ENCODE assay signal across 13 cellular contexts in the genomic region with DNA sequence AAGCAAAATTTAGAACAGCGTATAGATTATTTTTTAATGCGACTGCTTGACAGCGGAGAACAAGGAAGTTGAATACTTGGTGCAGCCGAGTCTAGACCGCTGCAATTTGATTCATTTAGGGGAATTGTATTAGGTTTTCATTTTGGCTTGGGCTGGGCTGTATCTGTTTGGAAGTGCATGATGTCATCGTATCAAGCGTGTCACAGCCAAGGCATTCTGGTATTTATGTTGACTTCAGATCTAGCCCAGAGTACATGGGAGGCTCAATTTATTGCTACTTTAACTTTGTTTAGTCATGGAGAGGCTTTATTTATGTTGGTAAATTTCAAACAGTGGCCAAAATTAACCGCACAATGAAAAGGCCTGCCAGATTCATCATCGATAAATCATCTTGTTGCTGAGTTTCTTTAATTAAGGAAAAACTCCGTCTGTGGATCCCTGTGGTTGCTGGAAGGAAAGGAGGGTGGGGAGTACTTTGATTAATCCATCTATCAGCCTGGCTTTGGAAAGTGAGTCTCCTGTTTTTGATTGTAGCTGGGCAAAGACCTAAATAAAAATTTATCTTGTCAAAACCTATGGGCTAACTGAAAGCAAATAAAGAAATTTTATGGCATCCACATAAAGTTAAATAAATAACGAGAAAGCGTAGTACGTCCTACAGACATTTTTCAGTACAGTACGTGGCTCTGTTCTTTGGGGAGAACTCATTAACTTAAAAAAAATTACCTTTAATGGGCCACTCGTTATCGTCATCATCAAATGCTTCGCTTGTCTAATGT.
DNase-seq lines count a peak whose midpoint lies in the region; ATAC-seq and TF ChIP-seq lines count a peak whose summit lies in the region.
"Had no signal": no experiment of that assay in that cellular context is flagged by ENCODE, and none has a peak within 500 bp of the region (broad histone marks: within the 10 kb centered on the region; RNA-seq: fewer than 3 reads in every experiment).

No MANE protein-coding gene starts in this region.

- no peaks in the 10 kb centered on the region for H4K20me1 ChIP-seq in IMR-90 (ENCODE audit: insufficient read depth, low read length)

- dilution Hi-C loops in IMR-90 (cut with HindIII; ENCODE audit: low sequenced_read_pairs, unreplicated experiment), result no loop called here

- no peak overlapping the region for H2BK120ac ChIP-seq in IMR-90 (ENCODE audit: low read depth, low read length)

- H3K79me1 ChIP-seq in IMR-90 (ENCODE audit: low read depth in 1 of 2, low read length in 2 of 2), result no peaks in the 10 kb centered on the region

- no peak overlapping the region for H2AK5ac ChIP-seq in IMR-90 (ENCODE audit: low read depth, low read length)

- intact Hi-C loops in IMR-90 (cut with micrococcal nuclease), result loop anchor here (2.0 to 5.0 kb wide), 3 partner anchors 46 to 914 kb away; no protein-coding TSS in a partner anchor

- H2BK20ac ChIP-seq in IMR-90 (ENCODE audit: low read depth, low read length), result no peak overlapping the region

- H3K23ac ChIP-seq in IMR-90 (ENCODE audit: low read depth, low read length), result no peak overlapping the region

- no peak overlapping the region for H3K27ac ChIP-seq in IMR-90 (ENCODE audit: insufficient read depth, low read length)
- H3K27ac ChIP-seq in muscle layer of duodenum (ENCODE audit: low read length), result peak overlapping the region; percentile 4
- H3K27ac ChIP-seq: heart right ventricle, tibial artery had no signal

- no peak for TF ChIP-seq CTCF in AG04449 (IDR thresholded peaks at IDR 0.05; ENCODE audit: insufficient read depth, low read length, missing control alignments)
- TF ChIP-seq CTCF in IMR-90 (conservative IDR thresholded peaks at IDR 0.05; ENCODE audit: low read depth, low read length), result no peak

- H3K27me3 ChIP-seq in IMR-90 (ENCODE audit: control insufficient read depth, insufficient read depth, low read length) (peaks cover 4% of the 10 kb centered on the region), muscle layer of duodenum (ENCODE audit: low read depth, low read length) (no peaks in the 10 kb centered on the region)
- H3K27me3 ChIP-seq: tibial artery had no signal

- H3K9me3 ChIP-seq in IMR-90 (ENCODE audit: control insufficient read depth, insufficient read depth, low read length) (no peaks in the 10 kb centered on the region), muscle layer of duodenum (ENCODE audit: control insufficient read depth in 1 of 2, low read length in 2 of 2) (peaks cover 0 to under 1% of the 10 kb centered on the region in 2 donors)

- H4K8ac ChIP-seq in IMR-90 (ENCODE audit: low read depth in 2 of 2, low read length in 2 of 2), result no peak overlapping the region

- H3K4me3 ChIP-seq in AG04449 (ENCODE audit: low read depth, low read length) (no peak overlapping the region), IMR-90 (ENCODE audit: insufficient read depth, low read depth, low read length) (no peak overlapping the region), muscle layer of duodenum (ENCODE audit: low read depth in 1 of 2, low read length in 2 of 2) (peak overlapping the region; percentile 14 to 34)

- no peaks in the 10 kb centered on the region for H3K36me3 ChIP-seq in IMR-90 (ENCODE audit: control insufficient read depth, insufficient read depth, low read length)
- no peaks in the 10 kb centered on the region for H3K36me3 ChIP-seq in muscle layer of duodenum (ENCODE audit: control insufficient read depth in 1 of 2, insufficient read depth in 2 of 2, low read length in 2 of 2)
- H3K36me3 ChIP-seq: heart right ventricle, tibial artery had no signal

- WGBS in IMR-90 (ENCODE audit: extremely low coverage in 2 of 2, insufficient read length in 1 of 2), 2 experiments, result 24% methylated on average over 10 of the region's 17 CpGs; no CpG with 5 or more reads in 1 of the 2 experiments

- in situ Hi-C loops in IMR-90 (cut with MboI; ENCODE audit: low sequenced_read_pairs), result no loop called here

- TF ChIP-seq POLR2A in IMR-90 (IDR thresholded peaks at IDR 0.05; ENCODE audit: low read depth, low read length), result no peak

- peak; percentile 77 for DNase-seq in AG04449 (ENCODE audit: low read depth, low spot score)
- DNase-seq in IMR-90, result peak; percentile 93
- peak; percentile 14 for DNase-seq in cerebellum (ENCODE audit: low spot score)
- no peak for DNase-seq in NCI-H187 treated with DMSO at 0.1 percent for 48 hours (lab: John Stamatoyannopoulos, UW)
- no peak for DNase-seq in amygdala (lab: John Stamatoyannopoulos, UW)
- no peak for DNase-seq in activated CD4-positive, CD25-positive, alpha-beta regulatory T cell (lab: John Stamatoyannopoulos, UW)
- DNase-seq in NCI-H1092 treated with DMSO at 0.1 percent for 48 hours (lab: John Stamatoyannopoulos, UW), result no peak
- DNase-seq: activated CD8-positive, alpha-beta memory T cell treated with anti-CD3 and anti-CD28 coated beads, Interleukin-2, amount 50 U/mL, for 48 hours; central memory CD4-positive, alpha-beta T cell; heart right ventricle; NCI-H345; tibial artery had no signal

- no peak overlapping the region for H3K56ac ChIP-seq in IMR-90 (ENCODE audit: extremely low read depth, insufficient read depth, low read length)

- no peak overlapping the region for H4K5ac ChIP-seq in IMR-90 (ENCODE audit: low read depth, low read length)

- no peak overlapping the region for H3K9ac ChIP-seq in IMR-90 (ENCODE audit: low read depth, low read length)

- no peak for TF ChIP-seq RAD21 in IMR-90 (IDR thresholded peaks at IDR 0.05; ENCODE audit: low read length)

- POLR2A ChIA-PET in AG04449 (lab: Yijun Ruan, JAX) (no interaction called here), IMR-90 (lab: Charles Lee; ENCODE audit: unreplicated experiment) (no interaction called here)

- H3K9me1 ChIP-seq in IMR-90 (ENCODE audit: insufficient read depth, low read length), result peaks cover 2% of the 10 kb centered on the region; the same call in 1 of the 2 replicates

- no peak overlapping the region for H4K91ac ChIP-seq in IMR-90 (ENCODE audit: insufficient read depth, low read depth, low read length)

- no TSS peak for BruUV-seq in IMR-90 (replicated peaks; lab: Mats Ljungman, UMichigan)

- H2AK9ac ChIP-seq in IMR-90 (replicated peaks; ENCODE audit: low read depth, low read length, poor library complexity), result no peak overlapping the region

- H3K4me1 ChIP-seq in IMR-90 (ENCODE audit: control insufficient read depth, insufficient read depth, low read length) (peaks cover 20% of the 10 kb centered on the region), muscle layer of duodenum (ENCODE audit: control insufficient read depth in 1 of 2, insufficient read depth in 2 of 2, low read length in 2 of 2) (peaks cover 6 to 13% of the 10 kb centered on the region in 2 donors)
- H3K4me1 ChIP-seq: heart right ventricle had no signal

- H3K14ac ChIP-seq in IMR-90 (replicated peaks; ENCODE audit: low read depth, low read length), result no peak overlapping the region

- no peak overlapping the region for H2AFZ ChIP-seq in IMR-90 (replicated peaks; ENCODE audit: low read length, poor library complexity)

- H3K18ac ChIP-seq in IMR-90 (ENCODE audit: low read depth, low read length), result no peak overlapping the region

- CTCF ChIA-PET in AG04449 (lab: Yijun Ruan, JAX) (no interaction called here), IMR-90 (lab: Yijun Ruan, JAX) (no interaction called here)

- ATAC-seq in IMR-90 (ENCODE audit: low read depth), result peak; percentile 91

- no peak overlapping the region for H2BK15ac ChIP-seq in IMR-90 (ENCODE audit: low read depth, low read length)

- no peak overlapping the region for H3K4ac ChIP-seq in IMR-90 (ENCODE audit: low read depth, low read length)

- peak overlapping the region; percentile 77 for H3K4me2 ChIP-seq in IMR-90 (ENCODE audit: low read depth, low read length)

- peak overlapping the region; percentile 18 for H2BK5ac ChIP-seq in IMR-90 (ENCODE audit: low read depth, low read length, poor library complexity, severe bottlenecking)

TF ChIP-seq in IMR-90, 13 proteins besides CTCF, POLR2A, EP300 and RAD21:
- TF ChIP-seq NFE2L2 (IDR thresholded peaks at IDR 0.05; ENCODE audit: low read depth, low read length) (no peak), CEBPB (IDR thresholded peaks at IDR 0.05; ENCODE audit: low read depth, low read length) (no peak; the same call in 1 of the 2 replicates), RCOR1 (IDR thresholded peaks at IDR 0.05; ENCODE audit: insufficient replicate concordance, low read length) (no peak), SMC3 (IDR thresholded peaks at IDR 0.05; ENCODE audit: low read depth, low read length) (no peak), CHD1 (IDR thresholded peaks at IDR 0.05; ENCODE audit: low read depth, low read length) (no peak), FOS (IDR thresholded peaks at IDR 0.05; ENCODE audit: low read depth, low read length) (no peak), MAZ (IDR thresholded peaks at IDR 0.05; ENCODE audit: borderline replicate concordance, low read depth, low read length) (no peak), RFX5 (IDR thresholded peaks at IDR 0.05; ENCODE audit: low read depth, low read length) (no peak), MXI1 (IDR thresholded peaks at IDR 0.05; ENCODE audit: borderline replicate concordance, low read depth, low read length) (no peak), USF2 (IDR thresholded peaks at IDR 0.05; ENCODE audit: low read depth, low read length) (no peak), BHLHE40 (IDR thresholded peaks at IDR 0.05; ENCODE audit: low read depth, low read length) (no peak; the same call in 1 of the 2 replicates), MAFK (IDR thresholded peaks at IDR 0.05; ENCODE audit: low read depth, low read length) (no peak)
- TF ChIP-seq, protein P1, sequence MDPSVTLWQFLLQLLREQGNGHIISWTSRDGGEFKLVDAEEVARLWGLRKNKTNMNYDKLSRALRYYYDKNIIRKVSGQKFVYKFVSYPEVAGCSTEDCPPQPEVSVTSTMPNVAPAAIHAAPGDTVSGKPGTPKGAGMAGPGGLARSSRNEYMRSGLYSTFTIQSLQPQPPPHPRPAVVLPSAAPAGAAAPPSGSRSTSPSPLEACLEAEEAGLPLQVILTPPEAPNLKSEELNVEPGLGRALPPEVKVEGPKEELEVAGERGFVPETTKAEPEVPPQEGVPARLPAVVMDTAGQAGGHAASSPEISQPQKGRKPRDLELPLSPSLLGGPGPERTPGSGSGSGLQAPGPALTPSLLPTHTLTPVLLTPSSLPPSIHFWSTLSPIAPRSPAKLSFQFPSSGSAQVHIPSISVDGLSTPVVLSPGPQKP (IDR thresholded peaks at IDR 0.05; ENCODE audit: borderline replicate concordance, low read depth, low read length), result no peak

Comparison
In these comparisons a context has a peak if more than half of its experiments do, and no peak if none do; other contexts are left out.
1. DNase-seq: peak in AG04449 (single experiment), IMR-90 (single experiment) and cerebellum (single experiment); none in NCI-H187 treated with DMSO at 0.1 percent for 48 hours (single experiment), amygdala (0 of 56), activated CD4-positive, CD25-positive, alpha-beta regulatory T cell (0 of 4) and NCI-H1092 treated with DMSO at 0.1 percent for 48 hours (single experiment).
2. H3K4me3 ChIP-seq: peak in muscle layer of duodenum (2 of 2); none in AG04449 (single experiment) and IMR-90 (single experiment).